In the genomic region with DNA sequence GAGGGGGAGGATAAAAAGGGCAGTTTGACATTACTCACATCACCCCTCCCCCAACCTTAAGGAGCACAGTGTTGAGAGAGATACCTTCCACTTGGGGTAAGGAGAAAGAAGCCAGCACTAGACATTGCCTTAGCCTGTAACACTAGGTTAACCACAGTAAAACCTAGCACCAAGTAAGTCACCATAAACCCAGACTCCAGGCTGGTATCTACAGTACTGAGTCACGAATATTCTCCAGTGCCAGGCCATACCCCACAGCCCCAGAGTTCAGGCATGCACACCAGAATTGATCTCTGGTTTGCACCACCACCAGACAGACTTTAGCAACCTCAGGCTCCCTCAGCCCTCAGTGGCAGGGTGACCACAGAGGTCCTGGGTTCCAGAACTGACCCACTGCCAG, we compare ENCODE assay signal across 8 cellular contexts.
"Had no signal": no experiment of that assay in that cellular context is flagged by ENCODE, and none has a peak within 500 bp of the region (broad histone marks: within the 10 kb centered on the region; RNA-seq: fewer than 3 reads in every experiment).

No MANE protein-coding gene starts in this region.

- FAIRE-seq: G401.6, GM12878, GM12891, GM12892, GM18507, GM19239 had no signal

- H3K4me3 ChIP-seq: GM12878 had no signal

- DNase-seq: GDM1, GF-D8 had no signal

- ATAC-seq: GM12878 had no signal
